21 cellular contexts compared by ENCODE assay signal in the genomic region with DNA sequence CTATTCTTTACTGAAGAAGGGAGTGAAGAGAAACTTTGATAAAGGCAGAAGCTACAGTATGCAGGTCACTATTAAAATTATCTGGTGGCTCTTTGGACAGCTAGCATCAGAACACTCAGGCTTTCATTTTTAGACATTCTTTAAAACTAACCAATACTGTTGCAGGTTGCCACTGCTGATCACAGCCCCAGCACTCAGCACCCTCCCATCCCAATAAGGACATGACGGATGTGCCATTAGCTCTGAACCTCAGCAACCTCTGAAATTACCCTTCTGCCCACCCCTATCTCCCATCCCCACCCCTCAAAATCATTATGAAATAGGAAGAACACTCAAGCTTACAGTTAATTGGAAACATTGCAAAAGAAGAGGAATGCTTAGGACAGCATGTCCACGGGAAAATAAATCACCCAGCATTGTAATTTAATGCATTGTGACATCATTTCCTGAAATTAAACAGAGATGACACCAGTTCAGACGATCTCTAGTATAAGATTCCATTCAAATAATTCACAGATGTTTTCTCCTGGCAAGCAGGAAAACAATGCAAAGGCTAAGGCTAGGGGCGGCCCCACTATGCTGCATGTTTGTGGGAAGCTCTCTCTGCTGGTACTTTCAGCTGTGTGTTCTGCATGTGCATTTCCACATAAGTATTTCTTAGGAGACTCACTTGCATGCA.
A peak's percentile ranks its signal among the peaks of the same experiment; 100 is the strongest.
DNase-seq lines count a peak whose midpoint lies in the region; ATAC-seq, FAIRE-seq and TF ChIP-seq lines count a peak whose summit lies in the region.
"Had no signal": no experiment of that assay in that cellular context is flagged by ENCODE, and none has a peak within 500 bp of the region (broad histone marks: within the 10 kb centered on the region; RNA-seq: fewer than 3 reads in every experiment).

No MANE protein-coding gene starts in this region.

- TF ChIP-seq CTCF in endothelial cell of umbilical vein (IDR thresholded peaks at IDR 0.05; ENCODE audit: extremely low read depth in 1 of 2, insufficient read depth in 1 of 2, low read depth in 1 of 2, low read length in 2 of 2), result no peak
- no peak for TF ChIP-seq CTCF in nephron progenitor cell (IDR thresholded peaks at IDR 0.05)
- TF ChIP-seq CTCF in progenitor cell of endocrine pancreas (IDR thresholded peaks at IDR 0.05; ENCODE audit: unreplicated experiment), result no peak

- DNase-seq in ELR (ENCODE audit: low read depth), result peak; percentile 23
- peak; percentile 57 for DNase-seq in NCI-H69 (lab: John Stamatoyannopoulos, UW)
- peak; percentile 8 for DNase-seq in endothelial cell of umbilical vein (ENCODE audit: low read depth, low spot score)
- DNase-seq in nephron progenitor cell, result no peak
- DNase-seq in D341Med (ENCODE audit: low spot score), result no peak
- DNase-seq in progenitor cell of endocrine pancreas (ENCODE audit: low spot score, unreplicated experiment), result no peak
- DNase-seq: activated effector memory CD4-positive, alpha-beta T cell treated with Interleukin-2 at 50 U/mL for 16 hours; aorta; cortex of kidney; DMS 273 treated with DMSO at 0.1 percent for 48 hours; NCI-H2029 treated with DMSO at 0.1 percent for 48 hours; stimulated activated CD4-positive, alpha-beta T cell treated with anti-CD3 and anti-CD28 coated beads, Interleukin-4, amount 100 ng/mL, for 24 hours; stimulated activated CD8-positive, alpha-beta memory T cell treated with anti-CD3 and anti-CD28 coated beads, Interleukin-4, amount 100 ng/mL, for 48 hours; T-cell had no signal

- no TSS peak for BruUV-seq in endothelial cell of umbilical vein (replicated peaks; lab: Mats Ljungman, UMichigan)

- dilution Hi-C loops in endothelial cell of umbilical vein (cut with MboI; ENCODE audit: extremely low pct_ligation_motif_present, low sequenced_read_pairs), result no loop called here

- H3K4me1 Mint-ChIP-seq in nephron progenitor cell (peaks cover 45% of the 10 kb centered on the region), progenitor cell of endocrine pancreas (ENCODE audit: low read depth) (peaks cover 16% of the 10 kb centered on the region)
- H3K4me1 Mint-ChIP-seq: IgD-negative memory B cell, T-cell had no signal

- no peak overlapping the region for H2AFZ ChIP-seq in endothelial cell of umbilical vein (ENCODE audit: low read depth, low read length)
- H2AFZ ChIP-seq: hepatocyte had no signal

- no peaks in the 10 kb centered on the region for H3K27me3 ChIP-seq in endothelial cell of umbilical vein (ENCODE audit: control insufficient read depth in 2 of 2, insufficient read depth in 2 of 2, low read length in 2 of 2)
- H3K27me3 ChIP-seq: BLaER1, hepatocyte, suprapubic skin had no signal

- peaks cover 0 to 3% of the 10 kb centered on the region in 2 experiments for H3K36me3 ChIP-seq in endothelial cell of umbilical vein (ENCODE audit: control insufficient read depth in 2 of 2, extremely low read depth in 1 of 2, insufficient read depth in 2 of 2, low read length in 2 of 2)
- H3K36me3 ChIP-seq: BLaER1, suprapubic skin had no signal

- no peak overlapping the region for H3K27ac ChIP-seq in endothelial cell of umbilical vein (ENCODE audit: insufficient read depth, low read depth, low read length)
- H3K27ac ChIP-seq: BLaER1, hepatocyte, suprapubic skin had no signal

- no peak overlapping the region for H3K4me2 ChIP-seq in endothelial cell of umbilical vein (ENCODE audit: insufficient read depth, low read length)
- H3K4me2 ChIP-seq: BLaER1, hepatocyte had no signal

- POLR2A ChIA-PET in endothelial cell of umbilical vein (lab: Charles Lee), result no interaction called here

- no peaks in the 10 kb centered on the region for H3K9me3 ChIP-seq in endothelial cell of umbilical vein (replicated peaks; ENCODE audit: control insufficient read depth, insufficient read depth, low read length)
- H3K9me3 ChIP-seq: BLaER1, suprapubic skin had no signal

- no peak overlapping the region for H3K4me3 ChIP-seq in endothelial cell of umbilical vein (replicated peaks in 1 of 3; ENCODE audit: insufficient read depth in 1 of 3, low read depth in 1 of 3, low read length in 3 of 3)
- H3K4me3 ChIP-seq: BLaER1, hepatocyte, suprapubic skin had no signal

- CTCF ChIA-PET in endothelial cell of umbilical vein (lab: Charles Lee), result interaction anchor here (0.5 to 1.4 kb wide), 3 partner anchors 8 to 303 kb away, joined by 3 read pairs; no protein-coding TSS in a partner anchor

- no peak for TF ChIP-seq POLR2A in endothelial cell of umbilical vein (IDR thresholded peaks at IDR 0.05; ENCODE audit: low read depth, low read length)

- peaks cover 95% of the 10 kb centered on the region for H3K36me3 Mint-ChIP-seq in nephron progenitor cell (ENCODE audit: low read depth)
- H3K36me3 Mint-ChIP-seq in progenitor cell of endocrine pancreas (ENCODE audit: insufficient read depth), result peaks cover 25% of the 10 kb centered on the region
- H3K36me3 Mint-ChIP-seq: IgD-negative memory B cell, T-cell had no signal

- no peak overlapping the region for H3K9ac ChIP-seq in endothelial cell of umbilical vein (replicated peaks; ENCODE audit: extremely low read depth, insufficient read depth, low read length)
- H3K9ac ChIP-seq: BLaER1 had no signal

- no peaks in the 10 kb centered on the region for H3K4me1 ChIP-seq in endothelial cell of umbilical vein (ENCODE audit: control insufficient read depth, extremely low read depth, insufficient read depth, low read length)
- H3K4me1 ChIP-seq: BLaER1, suprapubic skin had no signal

- H3K27ac Mint-ChIP-seq in nephron progenitor cell, result peak overlapping the region; percentile 78
- H3K27ac Mint-ChIP-seq in progenitor cell of endocrine pancreas, result no peak overlapping the region
- H3K27ac Mint-ChIP-seq: IgD-negative memory B cell, T-cell had no signal

- no peaks in the 10 kb centered on the region for H3K9me1 ChIP-seq in endothelial cell of umbilical vein (replicated peaks; ENCODE audit: control insufficient read depth, extremely low read depth, insufficient read depth, low read length)

- ATAC-seq in HG02571 (IDR thresholded peaks at IDR 0.05; ENCODE audit: unreplicated experiment), result no peak
- ATAC-seq: Panc1, T-cell had no signal

- no peak for FAIRE-seq in endothelial cell of umbilical vein (lab: Jason Lieb, UNC)
- FAIRE-seq: GM19239 had no signal

- no peaks in the 10 kb centered on the region for H4K20me1 ChIP-seq in endothelial cell of umbilical vein (replicated peaks; ENCODE audit: control insufficient read depth, extremely low read depth, insufficient read depth, low read length)
- H4K20me1 ChIP-seq: BLaER1 had no signal

- intact Hi-C loops in endothelial cell of umbilical vein (cut with micrococcal nuclease), result no loop called here

- H3K4me3 Mint-ChIP-seq in nephron progenitor cell (no peak overlapping the region), progenitor cell of endocrine pancreas (ENCODE audit: low read depth) (no peak overlapping the region)
- H3K4me3 Mint-ChIP-seq: IgD-negative memory B cell, T-cell had no signal

- H3K79me2 ChIP-seq in endothelial cell of umbilical vein (ENCODE audit: control insufficient read depth, insufficient read depth, low read length), result no peaks in the 10 kb centered on the region
- H3K79me2 ChIP-seq: hepatocyte had no signal

- H3K9me3 Mint-ChIP-seq in nephron progenitor cell (no peaks in the 10 kb centered on the region), progenitor cell of endocrine pancreas (ENCODE audit: low read depth) (no peaks in the 10 kb centered on the region)

- H3K27me3 Mint-ChIP-seq in nephron progenitor cell (ENCODE audit: low read depth, poor library complexity) (peaks cover 1% of the 10 kb centered on the region), progenitor cell of endocrine pancreas (no peaks in the 10 kb centered on the region)

TF ChIP-seq in endothelial cell of umbilical vein, 7 proteins besides CTCF, POLR2A, EP300 and RAD21:
- no peak for TF ChIP-seq JUN (IDR thresholded peaks at IDR 0.05; ENCODE audit: borderline replicate concordance, insufficient read depth, insufficient read length, low read depth)
- TF ChIP-seq, protein P1, sequence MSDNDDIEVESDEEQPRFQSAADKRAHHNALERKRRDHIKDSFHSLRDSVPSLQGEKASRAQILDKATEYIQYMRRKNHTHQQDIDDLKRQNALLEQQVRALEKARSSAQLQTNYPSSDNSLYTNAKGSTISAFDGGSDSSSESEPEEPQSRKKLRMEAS (IDR thresholded peaks at IDR 0.05; ENCODE audit: insufficient read depth, insufficient read length), result no peak
- no peak for TF ChIP-seq EZH2 (IDR thresholded peaks at IDR 0.05; ENCODE audit: borderline replicate concordance, low read depth, low read length, severe bottlenecking)
- TF ChIP-seq POLR2AphosphoS5 (IDR thresholded peaks at IDR 0.05; ENCODE audit: insufficient read depth, low read depth, low read length), result no peak
- TF ChIP-seq FOS (IDR thresholded peaks at IDR 0.05; ENCODE audit: borderline replicate concordance, insufficient read depth, low read length), result no peak
- no peak for TF ChIP-seq GATA2 (IDR thresholded peaks at IDR 0.05; ENCODE audit: insufficient read depth, insufficient read length, low read depth, low read length)
- no peak for TF ChIP-seq MYC (IDR thresholded peaks at IDR 0.05; ENCODE audit: low read depth, low read length)

Comparison
In these comparisons a context has a peak if more than half of its experiments do, and no peak if none do; other contexts are left out.
1. DNase-seq: peak in ELR (single experiment), NCI-H69 (single experiment) and endothelial cell of umbilical vein (single experiment); none in nephron progenitor cell (single experiment), D341Med (single experiment) and progenitor cell of endocrine pancreas (single experiment).